In the genomic region with DNA sequence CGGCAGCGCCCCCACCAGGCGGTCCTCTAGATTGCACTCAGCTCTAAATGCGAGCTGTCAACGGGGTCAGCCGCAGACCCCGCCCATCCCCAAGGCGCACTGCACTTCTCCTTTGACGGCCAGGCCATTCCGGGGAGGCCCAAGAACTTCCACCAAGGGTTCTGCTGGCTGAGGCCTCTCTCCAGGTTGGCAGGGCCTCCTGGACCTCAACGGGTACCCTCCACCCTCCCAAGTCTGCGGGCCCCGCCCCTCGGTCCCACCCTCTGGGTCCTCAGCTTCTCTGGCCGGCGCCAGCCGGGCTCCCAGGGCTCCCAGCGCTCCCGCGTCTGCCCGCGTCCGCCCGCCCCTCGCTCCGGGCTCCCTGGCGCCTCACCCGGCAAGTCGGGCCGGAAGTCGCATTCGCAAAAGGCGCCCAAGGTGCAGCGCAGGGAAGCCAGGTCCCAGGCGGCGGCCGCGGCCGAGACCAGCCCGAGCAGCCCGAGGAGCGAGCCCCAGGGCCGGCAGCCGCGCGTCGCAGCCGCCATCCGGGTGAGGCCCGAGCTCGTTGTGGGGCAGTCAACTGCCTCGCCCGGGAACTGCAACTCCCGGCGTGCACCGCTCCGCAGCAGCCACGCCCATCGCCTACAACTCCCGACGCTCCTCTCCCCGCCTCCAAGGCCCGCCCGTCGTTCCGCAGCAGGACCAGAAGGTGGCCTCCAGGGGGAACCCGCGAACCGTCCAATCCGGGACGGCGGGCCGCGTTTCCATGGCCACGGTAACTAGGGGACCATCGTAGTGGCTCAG, we compare ENCODE assay signal across 1 cellular context.
A peak's percentile ranks its signal among the peaks of the same experiment; 100 is the strongest.
TF ChIP-seq lines count a peak whose summit lies in the region.

A gene (minus strand): TSS at position 548 of the 783 bp plus-strand sequence. CDS start 24 bp downstream, at position 524.

TF ChIP-seq in K562, 482 proteins besides CTCF, POLR2A, EP300 and RAD21 (continued from another document and continues in another):
- TF ChIP-seq YY1 (IDR thresholded peaks at IDR 0.05; ENCODE audit: borderline replicate concordance in 1 of 3, control insufficient read depth in 1 of 3, extremely low read depth in 1 of 3, insufficient read depth in 3 of 3, insufficient read length in 1 of 3, insufficient replicate concordance in 2 of 3, low read depth in 1 of 3, low read length in 2 of 3): peak; percentile 41 to 87 (median 84)
- peak; percentile 22; the same call in 1 of the 2 replicates for TF ChIP-seq EGR1 (conservative IDR thresholded peaks at IDR 0.05)
- peak; percentile 89; the same call in 1 of the 2 replicates for TF ChIP-seq XRCC5 (IDR thresholded peaks at IDR 0.05; ENCODE audit: low read depth, low read length)
- peak; percentile 79 to 87 for TF ChIP-seq SIX5 (IDR thresholded peaks at IDR 0.05; ENCODE audit: borderline replicate concordance in 1 of 2, insufficient read depth in 1 of 2, low read depth in 1 of 2, low read length in 2 of 2)
- peak; percentile 73 for TF ChIP-seq ZFP36 (IDR thresholded peaks at IDR 0.05; ENCODE audit: low read depth, low read length, partially characterized antibody)
- TF ChIP-seq, protein P1, sequence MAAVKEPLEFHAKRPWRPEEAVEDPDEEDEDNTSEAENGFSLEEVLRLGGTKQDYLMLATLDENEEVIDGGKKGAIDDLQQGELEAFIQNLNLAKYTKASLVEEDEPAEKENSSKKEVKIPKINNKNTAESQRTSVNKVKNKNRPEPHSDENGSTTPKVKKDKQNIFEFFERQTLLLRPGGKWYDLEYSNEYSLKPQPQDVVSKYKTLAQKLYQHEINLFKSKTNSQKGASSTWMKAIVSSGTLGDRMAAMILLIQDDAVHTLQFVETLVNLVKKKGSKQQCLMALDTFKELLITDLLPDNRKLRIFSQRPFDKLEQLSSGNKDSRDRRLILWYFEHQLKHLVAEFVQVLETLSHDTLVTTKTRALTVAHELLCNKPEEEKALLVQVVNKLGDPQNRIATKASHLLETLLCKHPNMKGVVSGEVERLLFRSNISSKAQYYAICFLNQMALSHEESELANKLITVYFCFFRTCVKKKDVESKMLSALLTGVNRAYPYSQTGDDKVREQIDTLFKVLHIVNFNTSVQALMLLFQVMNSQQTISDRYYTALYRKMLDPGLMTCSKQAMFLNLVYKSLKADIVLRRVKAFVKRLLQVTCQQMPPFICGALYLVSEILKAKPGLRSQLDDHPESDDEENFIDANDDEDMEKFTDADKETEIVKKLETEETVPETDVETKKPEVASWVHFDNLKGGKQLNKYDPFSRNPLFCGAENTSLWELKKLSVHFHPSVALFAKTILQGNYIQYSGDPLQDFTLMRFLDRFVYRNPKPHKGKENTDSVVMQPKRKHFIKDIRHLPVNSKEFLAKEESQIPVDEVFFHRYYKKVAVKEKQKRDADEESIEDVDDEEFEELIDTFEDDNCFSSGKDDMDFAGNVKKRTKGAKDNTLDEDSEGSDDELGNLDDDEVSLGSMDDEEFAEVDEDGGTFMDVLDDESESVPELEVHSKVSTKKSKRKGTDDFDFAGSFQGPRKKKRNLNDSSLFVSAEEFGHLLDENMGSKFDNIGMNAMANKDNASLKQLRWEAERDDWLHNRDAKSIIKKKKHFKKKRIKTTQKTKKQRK (IDR thresholded peaks at IDR 0.05; ENCODE audit: borderline replicate concordance, low read depth, low read length): no peak
- TF ChIP-seq, protein P2, sequence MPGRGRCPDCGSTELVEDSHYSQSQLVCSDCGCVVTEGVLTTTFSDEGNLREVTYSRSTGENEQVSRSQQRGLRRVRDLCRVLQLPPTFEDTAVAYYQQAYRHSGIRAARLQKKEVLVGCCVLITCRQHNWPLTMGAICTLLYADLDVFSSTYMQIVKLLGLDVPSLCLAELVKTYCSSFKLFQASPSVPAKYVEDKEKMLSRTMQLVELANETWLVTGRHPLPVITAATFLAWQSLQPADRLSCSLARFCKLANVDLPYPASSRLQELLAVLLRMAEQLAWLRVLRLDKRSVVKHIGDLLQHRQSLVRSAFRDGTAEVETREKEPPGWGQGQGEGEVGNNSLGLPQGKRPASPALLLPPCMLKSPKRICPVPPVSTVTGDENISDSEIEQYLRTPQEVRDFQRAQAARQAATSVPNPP (IDR thresholded peaks at IDR 0.05; ENCODE audit: borderline replicate concordance, insufficient read depth, insufficient read length): no peak
- TF ChIP-seq, protein P3, sequence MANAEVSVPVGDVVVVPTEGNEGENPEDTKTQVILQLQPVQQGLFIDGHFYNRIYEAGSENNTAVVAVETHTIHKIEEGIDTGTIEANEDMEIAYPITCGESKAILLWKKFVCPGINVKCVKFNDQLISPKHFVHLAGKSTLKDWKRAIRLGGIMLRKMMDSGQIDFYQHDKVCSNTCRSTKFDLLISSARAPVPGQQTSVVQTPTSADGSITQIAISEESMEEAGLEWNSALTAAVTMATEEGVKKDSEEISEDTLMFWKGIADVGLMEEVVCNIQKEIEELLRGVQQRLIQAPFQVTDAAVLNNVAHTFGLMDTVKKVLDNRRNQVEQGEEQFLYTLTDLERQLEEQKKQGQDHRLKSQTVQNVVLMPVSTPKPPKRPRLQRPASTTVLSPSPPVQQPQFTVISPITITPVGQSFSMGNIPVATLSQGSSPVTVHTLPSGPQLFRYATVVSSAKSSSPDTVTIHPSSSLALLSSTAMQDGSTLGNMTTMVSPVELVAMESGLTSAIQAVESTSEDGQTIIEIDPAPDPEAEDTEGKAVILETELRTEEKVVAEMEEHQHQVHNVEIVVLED (CRISPR knock-in tag; IDR thresholded peaks at IDR 0.05): peak; percentile 49; the same call in 1 of the 2 replicates
- TF ChIP-seq, protein P4, sequence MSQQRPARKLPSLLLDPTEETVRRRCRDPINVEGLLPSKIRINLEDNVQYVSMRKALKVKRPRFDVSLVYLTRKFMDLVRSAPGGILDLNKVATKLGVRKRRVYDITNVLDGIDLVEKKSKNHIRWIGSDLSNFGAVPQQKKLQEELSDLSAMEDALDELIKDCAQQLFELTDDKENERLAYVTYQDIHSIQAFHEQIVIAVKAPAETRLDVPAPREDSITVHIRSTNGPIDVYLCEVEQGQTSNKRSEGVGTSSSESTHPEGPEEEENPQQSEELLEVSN (IDR thresholded peaks at IDR 0.05; ENCODE audit: borderline replicate concordance in 1 of 2, extremely low read depth in 1 of 2, insufficient read depth in 1 of 2, insufficient read length in 1 of 2, low read depth in 1 of 2, low read length in 1 of 2, poor library complexity in 1 of 2, severe bottlenecking in 1 of 2): peak in 1 of 2 experiments; percentile 26
- TF ChIP-seq, protein P5, sequence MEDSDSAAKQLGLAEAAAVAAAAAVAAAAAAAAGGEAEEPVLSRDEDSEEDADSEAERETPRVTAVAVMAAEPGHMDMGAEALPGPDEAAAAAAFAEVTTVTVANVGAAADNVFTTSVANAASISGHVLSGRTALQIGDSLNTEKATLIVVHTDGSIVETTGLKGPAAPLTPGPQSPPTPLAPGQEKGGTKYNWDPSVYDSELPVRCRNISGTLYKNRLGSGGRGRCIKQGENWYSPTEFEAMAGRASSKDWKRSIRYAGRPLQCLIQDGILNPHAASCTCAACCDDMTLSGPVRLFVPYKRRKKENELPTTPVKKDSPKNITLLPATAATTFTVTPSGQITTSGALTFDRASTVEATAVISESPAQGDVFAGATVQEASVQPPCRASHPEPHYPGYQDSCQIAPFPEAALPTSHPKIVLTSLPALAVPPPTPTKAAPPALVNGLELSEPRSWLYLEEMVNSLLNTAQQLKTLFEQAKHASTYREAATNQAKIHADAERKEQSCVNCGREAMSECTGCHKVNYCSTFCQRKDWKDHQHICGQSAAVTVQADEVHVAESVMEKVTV (CRISPR knock-in tag; IDR thresholded peaks at IDR 0.05): peak; percentile 98
- no peak for TF ChIP-seq SNIP1 (IDR thresholded peaks at IDR 0.05; ENCODE audit: low read depth)
- TF ChIP-seq NEUROD1 (IDR thresholded peaks at IDR 0.05; ENCODE audit: borderline replicate concordance, low read depth, low read length, partially characterized antibody): peak; percentile 95
- TF ChIP-seq KLF6 (CRISPR knock-in tag; IDR thresholded peaks at IDR 0.05; ENCODE audit: borderline replicate concordance): no peak
- TF ChIP-seq ATF7 (IDR thresholded peaks at IDR 0.05): peak; percentile 73
- TF ChIP-seq MTA3 (IDR thresholded peaks at IDR 0.05; ENCODE audit: borderline replicate concordance): peak; percentile 51; the same call in 1 of the 2 replicates
- TF ChIP-seq BHLHE40 (IDR thresholded peaks at IDR 0.05; ENCODE audit: low read length): peak; percentile 43; the same call in 1 of the 2 replicates
- TF ChIP-seq NR4A1 (CRISPR knock-in tag; IDR thresholded peaks at IDR 0.05): no peak
- 0 out of 2 replicates have a peak, but pooled peaks have one; percentile 27 for TF ChIP-seq NR4A1 (tag; IDR thresholded peaks at IDR 0.05)
- TF ChIP-seq, protein P6, sequence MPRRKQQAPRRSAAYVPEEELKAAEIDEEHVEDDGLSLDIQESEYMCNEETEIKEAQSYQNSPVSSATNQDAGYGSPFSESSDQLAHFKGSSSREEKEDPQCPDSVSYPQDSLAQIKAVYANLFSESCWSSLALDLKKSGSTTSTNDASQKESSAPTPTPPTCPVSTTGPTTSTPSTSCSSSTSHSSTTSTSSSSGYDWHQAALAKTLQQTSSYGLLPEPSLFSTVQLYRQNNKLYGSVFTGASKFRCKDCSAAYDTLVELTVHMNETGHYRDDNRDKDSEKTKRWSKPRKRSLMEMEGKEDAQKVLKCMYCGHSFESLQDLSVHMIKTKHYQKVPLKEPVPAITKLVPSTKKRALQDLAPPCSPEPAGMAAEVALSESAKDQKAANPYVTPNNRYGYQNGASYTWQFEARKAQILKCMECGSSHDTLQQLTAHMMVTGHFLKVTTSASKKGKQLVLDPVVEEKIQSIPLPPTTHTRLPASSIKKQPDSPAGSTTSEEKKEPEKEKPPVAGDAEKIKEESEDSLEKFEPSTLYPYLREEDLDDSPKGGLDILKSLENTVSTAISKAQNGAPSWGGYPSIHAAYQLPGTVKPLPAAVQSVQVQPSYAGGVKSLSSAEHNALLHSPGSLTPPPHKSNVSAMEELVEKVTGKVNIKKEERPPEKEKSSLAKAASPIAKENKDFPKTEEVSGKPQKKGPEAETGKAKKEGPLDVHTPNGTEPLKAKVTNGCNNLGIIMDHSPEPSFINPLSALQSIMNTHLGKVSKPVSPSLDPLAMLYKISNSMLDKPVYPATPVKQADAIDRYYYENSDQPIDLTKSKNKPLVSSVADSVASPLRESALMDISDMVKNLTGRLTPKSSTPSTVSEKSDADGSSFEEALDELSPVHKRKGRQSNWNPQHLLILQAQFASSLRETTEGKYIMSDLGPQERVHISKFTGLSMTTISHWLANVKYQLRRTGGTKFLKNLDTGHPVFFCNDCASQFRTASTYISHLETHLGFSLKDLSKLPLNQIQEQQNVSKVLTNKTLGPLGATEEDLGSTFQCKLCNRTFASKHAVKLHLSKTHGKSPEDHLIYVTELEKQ (CRISPR knock-in tag; IDR thresholded peaks at IDR 0.05): no peak
- peak; percentile 14; the same call in 1 of the 2 replicates for TF ChIP-seq C11orf30 (IDR thresholded peaks at IDR 0.05; ENCODE audit: low read depth)
- TF ChIP-seq NR2F6 (CRISPR knock-in tag; IDR thresholded peaks at IDR 0.05): peak; percentile 62; the same call in 1 of the 2 replicates
- peak; percentile 80 for TF ChIP-seq MEIS2 (IDR thresholded peaks at IDR 0.05; ENCODE audit: partially characterized antibody)
- TF ChIP-seq ELF2 (CRISPR knock-in tag; IDR thresholded peaks at IDR 0.05): no peak
- TF ChIP-seq, protein P7, sequence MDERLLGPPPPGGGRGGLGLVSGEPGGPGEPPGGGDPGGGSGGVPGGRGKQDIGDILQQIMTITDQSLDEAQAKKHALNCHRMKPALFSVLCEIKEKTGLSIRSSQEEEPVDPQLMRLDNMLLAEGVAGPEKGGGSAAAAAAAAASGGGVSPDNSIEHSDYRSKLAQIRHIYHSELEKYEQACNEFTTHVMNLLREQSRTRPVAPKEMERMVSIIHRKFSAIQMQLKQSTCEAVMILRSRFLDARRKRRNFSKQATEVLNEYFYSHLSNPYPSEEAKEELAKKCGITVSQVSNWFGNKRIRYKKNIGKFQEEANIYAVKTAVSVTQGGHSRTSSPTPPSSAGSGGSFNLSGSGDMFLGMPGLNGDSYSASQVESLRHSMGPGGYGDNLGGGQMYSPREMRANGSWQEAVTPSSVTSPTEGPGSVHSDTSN (CRISPR knock-in tag; IDR thresholded peaks at IDR 0.05; ENCODE audit: low read depth): 0 out of 2 replicates have a peak, but pooled peaks have one; percentile 13
- TF ChIP-seq, protein P7 (tag; conservative IDR thresholded peaks at IDR 0.05; ENCODE audit: low read depth): no peak; the same call in 1 of the 2 replicates
- TF ChIP-seq KLF10 (CRISPR knock-in tag; IDR thresholded peaks at IDR 0.05): no peak
- no peak; the same call in 1 of the 2 replicates for TF ChIP-seq DPF2 (IDR thresholded peaks at IDR 0.05)
- TF ChIP-seq KLF16 (IDR thresholded peaks at IDR 0.05): peak; percentile 60; the same call in 1 of the 2 replicates
- TF ChIP-seq HMG20B (CRISPR knock-in tag; IDR thresholded peaks at IDR 0.05): no peak
- no peak for TF ChIP-seq MAFF (IDR thresholded peaks at IDR 0.05; ENCODE audit: low read length)
- TF ChIP-seq NR2C1 (IDR thresholded peaks at IDR 0.05): no peak
- TF ChIP-seq NR2C1 (tag; IDR thresholded peaks at IDR 0.05): peak; percentile 46; the same call in 1 of the 2 replicates
- peak; percentile 68 for TF ChIP-seq L3MBTL2 (IDR thresholded peaks at IDR 0.05)
- TF ChIP-seq MTF1 (CRISPR knock-in tag; IDR thresholded peaks at IDR 0.05; ENCODE audit: borderline replicate concordance): no peak
- TF ChIP-seq CREB1 (IDR thresholded peaks at IDR 0.05): peak; percentile 78; the same call in 1 of the 2 replicates
- TF ChIP-seq CREB1 (CRISPR knock-in tag; IDR thresholded peaks at IDR 0.05): peak; percentile 85
- TF ChIP-seq GABPB1 (CRISPR knock-in tag; IDR thresholded peaks at IDR 0.05): peak; percentile 86
- TF ChIP-seq NR2C2 (CRISPR knock-in tag; IDR thresholded peaks at IDR 0.05): peak; percentile 65; the same call in 1 of the 2 replicates
- peak; percentile 85; the same call in 1 of the 2 replicates for TF ChIP-seq NR2C2 (tag; IDR thresholded peaks at IDR 0.05)
- TF ChIP-seq OTX1 (CRISPR knock-in tag; IDR thresholded peaks at IDR 0.05): no peak; the same call in 1 of the 2 replicates
- peak; percentile 66; the same call in 1 of the 2 replicates for TF ChIP-seq PML (IDR thresholded peaks at IDR 0.05; ENCODE audit: low read length)
